35 cellular contexts compared by ENCODE assay signal in the genomic region with DNA sequence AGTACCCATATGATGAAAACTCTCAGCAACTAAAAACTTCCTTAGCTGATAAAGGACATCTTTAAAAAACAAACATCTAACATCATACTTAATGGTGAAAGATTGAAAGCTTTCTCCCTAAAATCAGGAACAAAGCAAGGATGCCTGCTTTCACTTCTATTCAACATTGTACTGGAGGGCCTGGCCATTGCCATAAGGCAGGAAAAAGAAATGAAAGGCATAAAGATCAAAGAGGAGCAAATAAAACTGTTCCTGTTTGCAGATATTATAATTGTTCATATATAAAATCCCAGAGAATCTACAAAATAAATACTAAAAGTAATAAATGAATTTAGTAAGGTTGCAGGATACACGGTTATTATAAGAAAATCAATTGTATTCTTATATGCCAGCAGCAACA.
"Had no signal": no experiment of that assay in that cellular context is flagged by ENCODE, and none has a peak within 500 bp of the region (broad histone marks: within the 10 kb centered on the region; RNA-seq: fewer than 3 reads in every experiment).

No MANE protein-coding gene starts in this region.

- H3K36me3 Mint-ChIP-seq: activated naive CD4-positive, alpha-beta T cell treated with anti-CD3 and anti-CD28 coated beads, Interleukin-2, amount 10 ng/mL, durations not matched to agents 7 days and 5 days had no signal

- H3K27ac Mint-ChIP-seq: activated B cell treated with CpG ODN at 0.5 μM for 24 hours; activated CD4-positive, alpha-beta memory T cell treated with anti-CD3 and anti-CD28 coated beads for 36 hours; activated CD4-positive, alpha-beta T cell treated with anti-CD3 and anti-CD28 coated beads, Interleukin-2, amount 10 ng/mL, durations not matched to agents 24 days and 14 days; activated CD8-positive, alpha-beta T cell treated with anti-CD3 and anti-CD28 coated beads for 36 hours; activated naive CD4-positive, alpha-beta T cell treated with anti-CD3 and anti-CD28 coated beads, Interleukin-2, amount 10 ng/mL, durations not matched to agents 7 days and 5 days; activated naive CD4-positive, alpha-beta T cell treated with anti-CD3 and anti-CD28 coated beads, Interleukin-2, amount 50 U/mL, for 24 hours; activated naive CD8-positive, alpha-beta T cell; activated naive CD8-positive, alpha-beta T cell treated with anti-CD3 and anti-CD28 coated beads, Interleukin-2, amount 10 ng/mL, durations not matched to agents 7 days and 5 days; activated naive CD8-positive, alpha-beta T cell treated with anti-CD3 and anti-CD28 coated beads, Interleukin-2, amount 50 U/mL, for 24 hours; activated T-cell treated with anti-CD3 and anti-CD28 coated beads, Interleukin-2, amount 50 U/mL, for 72 hours; activated T-helper 1 cell treated with anti-CD3 and anti-CD28 coated beads, Interleukin-12 subunit alpha, Interleukin-12 subunit beta, Interleukin-2, Interleukin-4 antibody, amounts not matched to agents 30 ng/mL and 10 ng/mL and 1 ng/mL, durations not matched to agents 14 hours and 24 hours and 36 hours; activated T-helper 17 cell treated with anti-CD3 and anti-CD28 coated beads, Interleukin-2, amount 50 U/mL, for 72 hours; brain; T-helper 17 cell had no signal

- FAIRE-seq: bronchial epithelial cell, TTC549 had no signal

- H3K27me3 ChIP-seq: ascending aorta, cardiac muscle cell had no signal

- H3K27ac ChIP-seq: ascending aorta, cardiac muscle cell, VCaP had no signal

- H3K9me3 ChIP-seq: ascending aorta had no signal

- H3K36me3 ChIP-seq: ascending aorta, cardiac muscle cell had no signal

- H3K4me3 ChIP-seq: ascending aorta, cardiac muscle cell had no signal

- H3K4me1 Mint-ChIP-seq: activated B cell treated with CpG ODN at 0.5 μM for 24 hours; activated naive CD8-positive, alpha-beta T cell treated with anti-CD3 and anti-CD28 coated beads, Interleukin-2, amount 50 U/mL, for 24 hours; activated T-helper 17 cell treated with anti-CD3 and anti-CD28 coated beads, Interleukin-2, amount 50 U/mL, for 72 hours; brain; central memory CD8-positive, alpha-beta T cell had no signal

- H3K4me1 ChIP-seq: ascending aorta had no signal

- H3K27me3 Mint-ChIP-seq: activated CD8-positive, alpha-beta T cell treated with anti-CD3 and anti-CD28 coated beads for 36 hours; activated naive CD8-positive, alpha-beta T cell; activated naive CD8-positive, alpha-beta T cell treated with anti-CD3 and anti-CD28 coated beads, Interleukin-2, amount 10 ng/mL, durations not matched to agents 7 days and 5 days; activated naive CD8-positive, alpha-beta T cell treated with anti-CD3 and anti-CD28 coated beads, Interleukin-2, amount 50 U/mL, for 24 hours; brain had no signal

- H3K9me3 Mint-ChIP-seq: activated T-helper 17 cell treated with anti-CD3 and anti-CD28 coated beads, Interleukin-2, amount 50 U/mL, for 72 hours had no signal

- DNase-seq: activated B cell treated with CpG ODN at 0.5 μM for 24 hours; activated CD4-positive, alpha-beta memory T cell treated with anti-CD3 and anti-CD28 coated beads for 36 hours; activated CD4-positive, alpha-beta T cell treated with anti-CD3 and anti-CD28 coated beads for 4 hours; activated CD4-positive, alpha-beta T cell treated with anti-CD3 and anti-CD28 coated beads, Interleukin-2, amount 10 ng/mL, durations not matched to agents 24 days and 14 days; activated CD4-positive, alpha-beta T cell treated with anti-CD3 and anti-CD28 coated beads, Interleukin-2, amount 50 U/mL, for 1 hour; activated CD4-positive, alpha-beta T cell treated with anti-CD3 and anti-CD28 coated beads, Interleukin-2, amount 50 U/mL, for 4 hours; activated CD4-positive, CD25-positive, alpha-beta regulatory T cell treated with anti-CD3 and anti-CD28 coated beads, Interleukin-2, amount 50 U/mL, for 72 hours; activated CD8-positive, alpha-beta memory T cell treated with anti-CD3 and anti-CD28 coated beads, Interleukin-2, amount 50 U/mL, for 4 hours; activated CD8-positive, alpha-beta T cell treated with anti-CD3 and anti-CD28 coated beads for 36 hours; activated gamma-delta T cell; activated naive CD4-positive, alpha-beta T cell treated with anti-CD3 and anti-CD28 coated beads, Interleukin-2, amount 10 ng/mL, durations not matched to agents 7 days and 5 days; activated naive CD4-positive, alpha-beta T cell treated with Interleukin-2 at 50 U/mL for 16 hours; activated naive CD8-positive, alpha-beta T cell treated with anti-CD3 and anti-CD28 coated beads, Interleukin-2, amount 10 ng/mL, durations not matched to agents 7 days and 5 days; activated naive CD8-positive, alpha-beta T cell treated with anti-CD3 and anti-CD28 coated beads, Interleukin-2, amount 50 U/mL, for 24 hours; activated T-cell treated with anti-CD3 and anti-CD28 coated beads for 4 hours; activated T-cell treated with anti-CD3 and anti-CD28 coated beads, Interleukin-2, amount 50 U/mL, for 1 hour; activated T-cell treated with anti-CD3 and anti-CD28 coated beads, Interleukin-2, amount 50 U/mL, for 4 hours; activated T-cell treated with anti-CD3 and anti-CD28 coated beads, Interleukin-2, amount 50 U/mL, for 72 hours; amygdala; anterior cingulate cortex; caudate nucleus; cerebellar nuclear complex; T-helper 17 cell; T1000 had no signal

- H3K4me3 Mint-ChIP-seq: activated B cell treated with CpG ODN at 0.5 μM for 24 hours; activated CD4-positive, alpha-beta memory T cell treated with anti-CD3 and anti-CD28 coated beads for 36 hours; activated CD4-positive, alpha-beta T cell treated with anti-CD3 and anti-CD28 coated beads, Interleukin-2, amount 10 ng/mL, durations not matched to agents 24 days and 14 days; activated CD8-positive, alpha-beta T cell treated with anti-CD3 and anti-CD28 coated beads for 36 hours; activated naive CD4-positive, alpha-beta T cell treated with anti-CD3 and anti-CD28 coated beads, Interleukin-2, amount 10 ng/mL, durations not matched to agents 7 days and 5 days; activated naive CD4-positive, alpha-beta T cell treated with anti-CD3 and anti-CD28 coated beads, Interleukin-2, amount 50 U/mL, for 24 hours; activated naive CD8-positive, alpha-beta T cell; activated naive CD8-positive, alpha-beta T cell treated with anti-CD3 and anti-CD28 coated beads, Interleukin-2, amount 10 ng/mL, durations not matched to agents 7 days and 5 days; activated naive CD8-positive, alpha-beta T cell treated with anti-CD3 and anti-CD28 coated beads, Interleukin-2, amount 50 U/mL, for 24 hours; activated T-cell treated with anti-CD3 and anti-CD28 coated beads, Interleukin-2, amount 50 U/mL, for 4 hours; activated T-cell treated with anti-CD3 and anti-CD28 coated beads, Interleukin-2, amount 50 U/mL, for 72 hours; activated T-helper 1 cell treated with anti-CD3 and anti-CD28 coated beads, Interleukin-12 subunit alpha, Interleukin-12 subunit beta, Interleukin-2, Interleukin-4 antibody, amounts not matched to agents 30 ng/mL and 10 ng/mL and 1 ng/mL, durations not matched to agents 14 hours and 24 hours and 36 hours; activated T-helper 17 cell treated with anti-CD3 and anti-CD28 coated beads, Interleukin-2, amount 50 U/mL, for 72 hours; brain; central memory CD8-positive, alpha-beta T cell; T-helper 17 cell had no signal

- ATAC-seq: activated CD8-positive, alpha-beta T cell treated with anti-CD3 and anti-CD28 coated beads for 36 hours; activated naive CD8-positive, alpha-beta T cell treated with anti-CD3 and anti-CD28 coated beads, Interleukin-2, amount 50 U/mL, for 24 hours; activated T-cell treated with anti-CD3 and anti-CD28 coated beads, Interleukin-2, amount 50 U/mL, for 4 hours; activated T-cell treated with anti-CD3 and anti-CD28 coated beads, Interleukin-2, amount 50 U/mL, for 72 hours; activated T-helper 17 cell treated with anti-CD3 and anti-CD28 coated beads, Interleukin-2, amount 50 U/mL, for 72 hours; T-helper 17 cell had no signal
